In the genomic region with DNA sequence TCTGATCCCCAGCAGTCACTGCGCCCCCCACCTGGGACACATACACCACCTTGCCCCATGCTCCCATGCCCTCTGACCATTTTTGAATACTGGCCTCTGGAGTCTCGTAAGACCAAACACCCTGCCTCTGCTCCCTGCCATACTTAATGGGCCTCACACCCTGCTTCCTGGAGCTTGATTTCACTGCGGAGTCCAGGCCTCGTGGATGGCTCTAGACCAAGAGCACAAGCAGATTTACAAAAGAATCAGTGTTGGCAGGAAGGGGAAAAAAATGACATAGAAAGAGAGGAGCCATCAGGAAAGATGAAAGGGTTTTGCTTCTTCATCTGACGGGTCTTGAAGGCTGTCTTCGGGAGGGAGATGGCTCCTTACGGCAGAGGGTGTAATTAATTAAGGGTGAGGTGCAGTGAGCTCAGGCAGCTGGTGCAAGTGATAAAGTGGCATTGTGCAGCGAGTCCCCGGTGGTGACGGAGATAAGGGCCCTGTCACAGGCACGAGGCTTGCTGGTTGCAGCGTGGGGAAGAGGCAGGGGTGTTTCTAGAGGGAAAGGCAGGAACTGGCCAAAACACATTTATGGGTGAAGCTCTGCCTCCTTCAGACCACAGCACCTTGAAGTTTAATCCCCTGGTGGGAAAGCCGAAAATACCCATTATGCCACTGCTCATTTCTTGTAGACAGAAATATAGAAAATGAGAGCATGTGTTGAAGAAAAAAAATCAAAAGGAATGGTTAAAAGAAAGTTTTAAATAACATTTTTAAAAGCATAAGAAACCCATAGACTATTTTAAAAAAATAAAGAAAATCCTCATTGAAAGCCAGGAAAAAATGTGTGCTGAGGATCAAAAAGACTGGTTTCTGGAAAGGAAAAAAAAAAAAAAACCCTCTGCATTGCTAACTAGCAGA, we compare ENCODE assay signal across 1 cellular context.
A peak's percentile ranks its signal among the peaks of the same experiment; 100 is the strongest.
TF ChIP-seq lines count a peak whose summit lies in the region.

No MANE protein-coding gene starts in this region.

TF ChIP-seq in K562, 482 proteins besides CTCF, POLR2A, EP300 and RAD21 (continued from another document and continues in another):
- TF ChIP-seq ZNF407 (IDR thresholded peaks at IDR 0.05; ENCODE audit: low read depth) = no peak
- peak; percentile 95 for TF ChIP-seq ZNF589 (CRISPR knock-in tag; IDR thresholded peaks at IDR 0.05; ENCODE audit: low read depth)
- TF ChIP-seq NBN (IDR thresholded peaks at IDR 0.05; ENCODE audit: low read depth) = peak; percentile 82
- TF ChIP-seq TAF7 (tag; IDR thresholded peaks at IDR 0.05) = no peak
- 0 out of 2 replicates have a peak, but pooled peaks have one; percentile 31 for TF ChIP-seq CBX5 (IDR thresholded peaks at IDR 0.05; ENCODE audit: borderline replicate concordance, low read depth)
- TF ChIP-seq CC2D1A (IDR thresholded peaks at IDR 0.05) = peak; percentile 87; the same call in 1 of the 2 replicates
- TF ChIP-seq PHB2 (IDR thresholded peaks at IDR 0.05; ENCODE audit: low read depth) = peak; percentile 90
- no peak for TF ChIP-seq PTTG1 (tag; IDR thresholded peaks at IDR 0.05; ENCODE audit: low read depth)
- peak; percentile 75 for TF ChIP-seq HDAC3 (IDR thresholded peaks at IDR 0.05; ENCODE audit: borderline replicate concordance, partially characterized antibody)
- peak; percentile 40; the same call in 1 of the 2 replicates for TF ChIP-seq RAD51 (IDR thresholded peaks at IDR 0.05; ENCODE audit: borderline replicate concordance, low read depth)
- peak; percentile 93 for TF ChIP-seq MYC (IDR thresholded peaks at IDR 0.05; ENCODE audit: low read depth, low read length)
- no peak for TF ChIP-seq MYC (CRISPR knock-in tag; IDR thresholded peaks at IDR 0.05; ENCODE audit: borderline replicate concordance, low read depth)
- TF ChIP-seq PHF20 (IDR thresholded peaks at IDR 0.05; ENCODE audit: partially characterized antibody) = no peak
- peak; percentile 87 for TF ChIP-seq HDAC2 (IDR thresholded peaks at IDR 0.05)
- TF ChIP-seq HNRNPL (IDR thresholded peaks at IDR 0.05; ENCODE audit: low read depth, low read length) = no peak
- TF ChIP-seq PML (IDR thresholded peaks at IDR 0.05; ENCODE audit: low read length) = peak; percentile 86
- no peak for TF ChIP-seq ZNF655 (CRISPR knock-in tag; IDR thresholded peaks at IDR 0.05)
- peak; percentile 71 for TF ChIP-seq PYGO2 (tag; IDR thresholded peaks at IDR 0.05)
- no peak for TF ChIP-seq THRAP3 (IDR thresholded peaks at IDR 0.05; ENCODE audit: borderline replicate concordance)
- TF ChIP-seq GATAD2A (IDR thresholded peaks at IDR 0.05) = peak; percentile 26; the same call in 1 of the 2 replicates
- TF ChIP-seq KLF1 (tag; IDR thresholded peaks at IDR 0.05) = peak; percentile 54; the same call in 1 of the 2 replicates
- peak; percentile 72 for TF ChIP-seq GATAD2B (IDR thresholded peaks at IDR 0.05; ENCODE audit: borderline replicate concordance)
- 0 out of 2 replicates have a peak, but pooled peaks have one; percentile 40 for TF ChIP-seq JUN (IDR thresholded peaks at IDR 0.05; ENCODE audit: borderline replicate concordance, low read depth, low read length)
- TF ChIP-seq JUN (CRISPR knock-in tag; IDR thresholded peaks at IDR 0.05; ENCODE audit: borderline replicate concordance) = no peak
- 0 out of 2 replicates have a peak, but pooled peaks have one; percentile 24 for TF ChIP-seq BCL6 (CRISPR knock-in tag; IDR thresholded peaks at IDR 0.05)
- no peak for TF ChIP-seq HCFC1 (IDR thresholded peaks at IDR 0.05; ENCODE audit: low read depth, low read length)
- peak; percentile 59 to 61; a peak in 2 of 4 replicates for TF ChIP-seq FOXK2 (conservative IDR thresholded peaks at IDR 0.05 in 1 of 2, IDR thresholded peaks at IDR 0.05 in 1 of 2; ENCODE audit: low read depth in 2 of 2)
- peak; percentile 96 for TF ChIP-seq NCOR1 (IDR thresholded peaks at IDR 0.05)
- peak; percentile 62 for TF ChIP-seq ATF7 (IDR thresholded peaks at IDR 0.05)
- TF ChIP-seq STAT5A (IDR thresholded peaks at IDR 0.05; ENCODE audit: borderline replicate concordance, low read length) = peak; percentile 80
- TF ChIP-seq MYNN (IDR thresholded peaks at IDR 0.05) = peak; percentile 93; the same call in 1 of the 2 replicates
- no peak for TF ChIP-seq MYNN (CRISPR knock-in tag; IDR thresholded peaks at IDR 0.05)
- peak; percentile 71; the same call in 1 of the 2 replicates for TF ChIP-seq MBD2 (IDR thresholded peaks at IDR 0.05; ENCODE audit: borderline replicate concordance, low read depth)
- no peak for TF ChIP-seq CHD4 (IDR thresholded peaks at IDR 0.05; ENCODE audit: insufficient read depth, insufficient replicate concordance, low read depth, low read length, poor library complexity, severe bottlenecking)
- peak; percentile 67 for TF ChIP-seq ZBTB17 (CRISPR knock-in tag; IDR thresholded peaks at IDR 0.05)
- TF ChIP-seq SMAD2 (IDR thresholded peaks at IDR 0.05; ENCODE audit: low read depth, low read length) = no peak
- peak; percentile 25; the same call in 1 of the 2 replicates for TF ChIP-seq CEBPB (tag; IDR thresholded peaks at IDR 0.05)
- peak in 1 of 2 experiments; percentile 53; a peak in 1 of 4 replicates for TF ChIP-seq MLLT1 (IDR thresholded peaks at IDR 0.05)
- peak; percentile 88 for TF ChIP-seq KLF16 (IDR thresholded peaks at IDR 0.05)
- TF ChIP-seq SREBF1 (IDR thresholded peaks at IDR 0.05; ENCODE audit: borderline replicate concordance, low read depth, low read length) = no peak
- peak in 1 of 2 experiments; percentile 71 for TF ChIP-seq AFF1 (IDR thresholded peaks at IDR 0.05; ENCODE audit: low read depth in 1 of 2, partially characterized antibody in 2 of 2)
- peak in 1 of 2 experiments; percentile 29; a peak in 1 of 3 replicates for TF ChIP-seq CBX3 (IDR thresholded peaks at IDR 0.05; ENCODE audit: borderline replicate concordance in 1 of 2, low read length in 2 of 2)
- TF ChIP-seq ETV1 (tag; conservative IDR thresholded peaks at IDR 0.05; ENCODE audit: low read depth) = peak; percentile 44
- TF ChIP-seq ZC3H8 (IDR thresholded peaks at IDR 0.05) = no peak
- TF ChIP-seq FOXA1 (IDR thresholded peaks at IDR 0.05; ENCODE audit: borderline replicate concordance) = no peak
- TF ChIP-seq ELF2 (CRISPR knock-in tag; IDR thresholded peaks at IDR 0.05) = 0 out of 2 replicates have a peak, but pooled peaks have one; percentile 44
- no peak for TF ChIP-seq TCF7L2 (IDR thresholded peaks at IDR 0.05; ENCODE audit: low read depth, low read length)
- peak; percentile 81; the same call in 1 of the 2 replicates for TF ChIP-seq OTX1 (CRISPR knock-in tag; IDR thresholded peaks at IDR 0.05)
- peak; percentile 90; the same call in 1 of the 2 replicates for TF ChIP-seq ZNF175 (CRISPR knock-in tag; IDR thresholded peaks at IDR 0.05; ENCODE audit: low read depth)
